8 cellular contexts compared by ENCODE assay signal in genomic region chr14:51239813-51240803, GRCh38. TPM values are rescaled to one million over a fixed set of nuclear protein-coding genes. Genes with fewer than 3 reads are reported as not detected.
DNase-seq lines count a peak whose midpoint lies in the region; ATAC-seq and TF ChIP-seq lines count a peak whose summit lies in the region.

A gene with protein sequence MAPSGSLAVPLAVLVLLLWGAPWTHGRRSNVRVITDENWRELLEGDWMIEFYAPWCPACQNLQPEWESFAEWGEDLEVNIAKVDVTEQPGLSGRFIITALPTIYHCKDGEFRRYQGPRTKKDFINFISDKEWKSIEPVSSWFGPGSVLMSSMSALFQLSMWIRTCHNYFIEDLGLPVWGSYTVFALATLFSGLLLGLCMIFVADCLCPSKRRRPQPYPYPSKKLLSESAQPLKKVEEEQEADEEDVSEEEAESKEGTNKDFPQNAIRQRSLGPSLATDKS (plus strand): TSS chr14:51240247. CDS start chr14:51240293, 46 bp downstream.

- H3K9ac ChIP-seq in ES-I3 (ENCODE audit: low read depth, low read length) (peak within 1 kb of the TSS; percentile 91), Loucy (ENCODE audit: low read depth, low read length, poor library complexity, severe bottlenecking) (peak within 1 kb of the TSS; percentile 95)

- peaks cover 51% of the 10 kb centered on the region for H3K79me2 ChIP-seq in Loucy (ENCODE audit: insufficient read depth, low read length)

- no peak within 1 kb of the TSS for H3K4me3 Mint-ChIP-seq in activated T-helper 2 cell treated with anti-CD3 and anti-CD28 coated beads, Interferon-gamma antibody, Interleukin-2, Interleukin-4, amounts not matched to agents 10 μg/mL and 5 μg/mL and 100 μg/mL, durations not matched to agents 14 hours and 24 hours and 36 hours (ENCODE audit: low read depth)
- H3K4me3 Mint-ChIP-seq in natural killer cell: no peak within 1 kb of the TSS

- H3K36me3 ChIP-seq in ES-I3 (ENCODE audit: insufficient read depth, low read length) (no peaks in the 10 kb centered on the region; the same call in 1 of the 2 replicates), H7 (replicated peaks; ENCODE audit: control insufficient read depth, insufficient read depth, low read length) (0 out of 2 replicates have a peak, but pooled peaks cover 3% of the 10 kb centered on the region), Loucy (ENCODE audit: insufficient read depth, low read length) (peaks cover under 1% of the 10 kb centered on the region; the same call in 1 of the 2 replicates), RWPE2 (ENCODE audit: low read depth) (peaks cover 15% of the 10 kb centered on the region)

- no peaks in the 10 kb centered on the region for H3K9me3 ChIP-seq in ES-I3 (ENCODE audit: control insufficient read depth, insufficient read depth, low read length)
- no peaks in the 10 kb centered on the region for H3K9me3 ChIP-seq in Loucy (ENCODE audit: insufficient read depth, low read depth, low read length)
- H3K9me3 ChIP-seq in RWPE2 (ENCODE audit: severe bottlenecking): no peaks in the 10 kb centered on the region

- H3K27me3 ChIP-seq in H7 (ENCODE audit: control insufficient read depth, insufficient read depth, low read length): no peaks in the 10 kb centered on the region
- H3K27me3 ChIP-seq in Loucy (ENCODE audit: insufficient read depth, low read length, poor library complexity, severe bottlenecking): no peaks in the 10 kb centered on the region
- no peaks in the 10 kb centered on the region for H3K27me3 ChIP-seq in RWPE2 (ENCODE audit: insufficient read depth, poor library complexity, severe bottlenecking)

- H2AFZ ChIP-seq in Loucy (ENCODE audit: low read length): peak within 1 kb of the TSS; percentile 98

- H4K20me1 ChIP-seq in Loucy (ENCODE audit: insufficient read depth, low read length, poor library complexity, severe bottlenecking): peaks cover 38% of the 10 kb centered on the region

- H3F3A ChIP-seq in Loucy (ENCODE audit: low read depth): no peaks in the 10 kb centered on the region; the same call in 1 of the 2 replicates

- no peak within 1 kb of the TSS for H3K27ac Mint-ChIP-seq in activated T-helper 2 cell treated with anti-CD3 and anti-CD28 coated beads, Interferon-gamma antibody, Interleukin-2, Interleukin-4, amounts not matched to agents 10 μg/mL and 5 μg/mL and 100 μg/mL, durations not matched to agents 14 hours and 24 hours and 36 hours
- no peak within 1 kb of the TSS for H3K27ac Mint-ChIP-seq in natural killer cell

- H3K9me3 Mint-ChIP-seq in activated T-helper 2 cell treated with anti-CD3 and anti-CD28 coated beads, Interferon-gamma antibody, Interleukin-2, Interleukin-4, amounts not matched to agents 10 μg/mL and 5 μg/mL and 100 μg/mL, durations not matched to agents 14 hours and 24 hours and 36 hours: no peaks in the 10 kb centered on the region
- no peaks in the 10 kb centered on the region for H3K9me3 Mint-ChIP-seq in natural killer cell

- peak within 1 kb of the TSS; percentile 74 for H3K4me2 ChIP-seq in Loucy (ENCODE audit: low read depth, low read length, poor library complexity, severe bottlenecking)

- H3K4me1 ChIP-seq in ES-I3 (ENCODE audit: insufficient read depth, low read length) (peaks cover 12% of the 10 kb centered on the region), Loucy (ENCODE audit: insufficient read depth, low read length, poor library complexity, severe bottlenecking) (peaks cover 50% of the 10 kb centered on the region), RWPE2 (ENCODE audit: insufficient read depth, poor library complexity, severe bottlenecking) (peaks cover 8% of the 10 kb centered on the region)

- H3K27me3 Mint-ChIP-seq in activated T-helper 2 cell treated with anti-CD3 and anti-CD28 coated beads, Interferon-gamma antibody, Interleukin-2, Interleukin-4, amounts not matched to agents 10 μg/mL and 5 μg/mL and 100 μg/mL, durations not matched to agents 14 hours and 24 hours and 36 hours (ENCODE audit: low read depth): no peaks in the 10 kb centered on the region
- H3K27me3 Mint-ChIP-seq in natural killer cell (ENCODE audit: low read depth in 2 of 2): no peaks in the 10 kb centered on the region

- H3K4me3 ChIP-seq in H7 (ENCODE audit: insufficient read depth, low read depth, low read length): peak within 1 kb of the TSS; percentile 93
- peak within 1 kb of the TSS; percentile 88 for H3K4me3 ChIP-seq in Loucy (ENCODE audit: low read length, poor library complexity, severe bottlenecking)
- peak within 1 kb of the TSS; percentile 94 for H3K4me3 ChIP-seq in RWPE2 (ENCODE audit: severe bottlenecking)
- peak within 1 kb of the TSS; percentile 94 for H3K4me3 ChIP-seq in fibroblast of pulmonary artery (replicated peaks; ENCODE audit: low read depth, low read length)

- H3K4me1 Mint-ChIP-seq in activated T-helper 2 cell treated with anti-CD3 and anti-CD28 coated beads, Interferon-gamma antibody, Interleukin-2, Interleukin-4, amounts not matched to agents 10 μg/mL and 5 μg/mL and 100 μg/mL, durations not matched to agents 14 hours and 24 hours and 36 hours (ENCODE audit: low read depth): peaks cover 25% of the 10 kb centered on the region
- H3K4me1 Mint-ChIP-seq in natural killer cell: peaks cover 10 to 17% of the 10 kb centered on the region in 2 donors

- intact Hi-C loops in activated T-helper 2 cell treated with anti-CD3 and anti-CD28 coated beads, Interferon-gamma antibody, Interleukin-2, Interleukin-4, amounts not matched to agents 10 μg/mL and 5 μg/mL and 100 μg/mL, durations not matched to agents 14 hours and 24 hours and 36 hours (cut with micrococcal nuclease): loop anchor here (1.0 to 5.0 kb wide), 3 partner anchors 20 to 411 kb away; partner anchors contain the start of genes FRMD6 and TRIM9
- intact Hi-C loops in natural killer cell (cut with micrococcal nuclease): no loop called here

- H3K36me3 Mint-ChIP-seq in activated T-helper 2 cell treated with anti-CD3 and anti-CD28 coated beads, Interferon-gamma antibody, Interleukin-2, Interleukin-4, amounts not matched to agents 10 μg/mL and 5 μg/mL and 100 μg/mL, durations not matched to agents 14 hours and 24 hours and 36 hours (ENCODE audit: low read depth): peaks cover 23% of the 10 kb centered on the region
- H3K36me3 Mint-ChIP-seq in natural killer cell: no peaks in the 10 kb centered on the region

- H3K9me2 ChIP-seq in Loucy (replicated peaks; ENCODE audit: low read depth, low read length): no peaks in the 10 kb centered on the region

- H3K27ac ChIP-seq in RWPE2 (ENCODE audit: poor library complexity, severe bottlenecking): peak within 1 kb of the TSS; percentile 35

- DNase-seq in H7: peak; percentile 93
- DNase-seq in RWPE2 (ENCODE audit: low spot score): peak; percentile 99
- DNase-seq in activated T-helper 2 cell treated with anti-CD3 and anti-CD28 coated beads, Interferon-gamma antibody, Interleukin-2, Interleukin-4, amounts not matched to agents 10 μg/mL and 5 μg/mL and 100 μg/mL, durations not matched to agents 14 hours and 24 hours and 36 hours (ENCODE audit: low spot score): peak; percentile 87
- DNase-seq in fibroblast of pulmonary artery (ENCODE audit: low read depth): peak; percentile 99
- peak; percentile 76 for DNase-seq in natural killer cell
- DNase-seq in stimulated activated naive CD4-positive, alpha-beta T cell treated with Interleukin-2 at 50 U/mL for 16 hours (lab: John Stamatoyannopoulos, UW): peak; percentile 85

- peak; percentile 93 for ATAC-seq in RWPE2 (ENCODE audit: low read depth)
- peak; percentile 90 to 94 (median 93) for ATAC-seq in natural killer cell

- TF ChIP-seq CTCF in Loucy (conservative IDR thresholded peaks at IDR 0.05; ENCODE audit: low read length): no peak; the same call in 1 of the 2 replicates
- TF ChIP-seq CTCF in RWPE2 (IDR thresholded peaks at IDR 0.05; ENCODE audit: poor library complexity, severe bottlenecking): no peak
- no peak for TF ChIP-seq CTCF in fibroblast of pulmonary artery (IDR thresholded peaks at IDR 0.05; ENCODE audit: low read length, missing control alignments)
- no peak for TF ChIP-seq CTCF in natural killer cell (IDR thresholded peaks at IDR 0.05)

RNA-seq across cellular contexts. Expression of the gene that starts here (rescaled TPM):
- 51.4 and 58.5 TPM in 2 replicates for total RNA-seq in H7 (2014; rRNA removed; shearing (Covaris generic))
- total RNA-seq in activated T-helper 2 cell treated with anti-CD3 and anti-CD28 coated beads, Interferon-gamma antibody, Interleukin-2, Interleukin-4, amounts not matched to agents 10 μg/mL and 5 μg/mL and 100 μg/mL, durations not matched to agents 14 hours and 24 hours and 36 hours: 55.1 and 55.2 TPM in 2 replicates
- total RNA-seq in natural killer cell: 10 to 100 TPM; 17.4 to 27.4 (median 25.8) TPM

Comparison
In these comparisons a context has a peak if more than half of its experiments do, and no peak if none do; other contexts are left out.
1. Peak in every context shown above with its lines: DNase-seq, ATAC-seq, H3K4me3 ChIP-seq and H3K27ac ChIP-seq.